Comparison of ENCODE assay signal across 3 cellular contexts in the genomic region with DNA sequence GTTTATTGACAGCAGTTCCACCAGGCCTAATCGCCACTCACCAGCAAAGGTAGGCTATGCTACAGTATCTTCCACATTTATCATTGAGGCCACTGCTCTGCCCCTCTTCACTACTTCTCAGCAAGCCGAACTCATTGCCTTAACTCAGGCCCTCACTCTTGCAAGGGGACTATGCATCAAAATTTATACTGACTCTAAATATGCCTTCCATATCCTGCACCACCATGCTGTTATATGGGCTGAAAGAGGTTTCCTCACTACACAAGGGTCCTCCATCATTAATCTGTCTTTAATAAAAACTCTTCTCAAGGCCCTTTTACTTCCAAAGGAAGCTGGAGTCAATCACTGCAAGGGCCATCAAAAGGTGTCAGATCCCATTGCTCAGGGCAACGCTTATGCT. TPM values are rescaled to one million over a fixed set of nuclear protein-coding genes. Genes with fewer than 3 reads are reported as not detected.
"Had no signal": no experiment of that assay in that cellular context is flagged by ENCODE, and none has a peak within 500 bp of the region (broad histone marks: within the 10 kb centered on the region; RNA-seq: fewer than 3 reads in every experiment).

No MANE protein-coding gene starts in this region.

RNA-seq across cellular contexts. Expression of a gene that starts 33.2 kb away (rescaled TPM):
- total RNA-seq: HT-29, HT1080 had no signal
- polyA plus RNA-seq: IgD-negative memory B cell had no signal
